ENCODE assay signal across 1 cellular context in genomic region chr10:33509231-33509871, GRCh38.
TF ChIP-seq lines count a peak whose summit lies in the region.

No MANE protein-coding gene starts in this region.

TF ChIP-seq in K562, 482 proteins besides CTCF, POLR2A, EP300 and RAD21 (continued from another document):
- peak; percentile 70 for TF ChIP-seq FOS (IDR thresholded peaks at IDR 0.05; ENCODE audit: extremely low read depth, insufficient read length)
- no peak for TF ChIP-seq TSC22D4 (tag; IDR thresholded peaks at IDR 0.05)
- no peak for TF ChIP-seq MAZ (CRISPR knock-in tag; conservative IDR thresholded peaks at IDR 0.05 in 1 of 2, IDR thresholded peaks at IDR 0.05 in 1 of 2)
- no peak for TF ChIP-seq HDAC6 (IDR thresholded peaks at IDR 0.05; ENCODE audit: low read depth, low read length)
- TF ChIP-seq ZNF134 (CRISPR knock-in tag; conservative IDR thresholded peaks at IDR 0.05), result no peak
- TF ChIP-seq ZNF695 (CRISPR knock-in tag; IDR thresholded peaks at IDR 0.05), result no peak
- TF ChIP-seq ZNF133 (CRISPR knock-in tag; IDR thresholded peaks at IDR 0.05), result no peak
- no peak for TF ChIP-seq NR1H2 (CRISPR knock-in tag; IDR thresholded peaks at IDR 0.05)
- TF ChIP-seq NEUROD1 (IDR thresholded peaks at IDR 0.05; ENCODE audit: borderline replicate concordance, low read depth, low read length, partially characterized antibody), result peak; percentile 55
- no peak for TF ChIP-seq ZNF766 (CRISPR knock-in tag; conservative IDR thresholded peaks at IDR 0.05)
- TF ChIP-seq DPF2 (IDR thresholded peaks at IDR 0.05), result peak; percentile 72
- 0 out of 4 replicates have a peak, but pooled peaks of 1 of the 2 experiments have one; percentile 28 for TF ChIP-seq TEAD1 (CRISPR knock-in tag; IDR thresholded peaks at IDR 0.05)
- TF ChIP-seq, protein P1, sequence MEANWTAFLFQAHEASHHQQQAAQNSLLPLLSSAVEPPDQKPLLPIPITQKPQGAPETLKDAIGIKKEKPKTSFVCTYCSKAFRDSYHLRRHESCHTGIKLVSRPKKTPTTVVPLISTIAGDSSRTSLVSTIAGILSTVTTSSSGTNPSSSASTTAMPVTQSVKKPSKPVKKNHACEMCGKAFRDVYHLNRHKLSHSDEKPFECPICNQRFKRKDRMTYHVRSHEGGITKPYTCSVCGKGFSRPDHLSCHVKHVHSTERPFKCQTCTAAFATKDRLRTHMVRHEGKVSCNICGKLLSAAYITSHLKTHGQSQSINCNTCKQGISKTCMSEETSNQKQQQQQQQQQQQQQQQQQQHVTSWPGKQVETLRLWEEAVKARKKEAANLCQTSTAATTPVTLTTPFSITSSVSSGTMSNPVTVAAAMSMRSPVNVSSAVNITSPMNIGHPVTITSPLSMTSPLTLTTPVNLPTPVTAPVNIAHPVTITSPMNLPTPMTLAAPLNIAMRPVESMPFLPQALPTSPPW (CRISPR knock-in tag; IDR thresholded peaks at IDR 0.05), result peak; percentile 37; the same call in 1 of the 2 replicates
- no peak for TF ChIP-seq HNRNPLL (IDR thresholded peaks at IDR 0.05; ENCODE audit: low read depth, low read length, poor library complexity, severe bottlenecking)
- no peak for TF ChIP-seq FOXK1 (CRISPR knock-in tag; IDR thresholded peaks at IDR 0.05; ENCODE audit: borderline replicate concordance)
- no peak for TF ChIP-seq ZBTB17 (CRISPR knock-in tag; IDR thresholded peaks at IDR 0.05)
- peak; percentile 96 for TF ChIP-seq ATF3 (IDR thresholded peaks at IDR 0.05)
- TF ChIP-seq ATF3 (CRISPR knock-in tag; conservative IDR thresholded peaks at IDR 0.05), result no peak; the same call in 1 of the 2 replicates
- TF ChIP-seq FOXJ2 (tag; IDR thresholded peaks at IDR 0.05), result peak; percentile 97
- TF ChIP-seq FOXA3 (CRISPR knock-in tag; conservative IDR thresholded peaks at IDR 0.05 in 1 of 2, IDR thresholded peaks at IDR 0.05 in 1 of 2), result no peak; a peak in 1 of 4 replicates
- TF ChIP-seq SIX5 (IDR thresholded peaks at IDR 0.05; ENCODE audit: borderline replicate concordance in 1 of 2, insufficient read depth in 1 of 2, low read depth in 1 of 2, low read length in 2 of 2), result no peak
- no peak for TF ChIP-seq MITF (IDR thresholded peaks at IDR 0.05)
- no peak for TF ChIP-seq ZNF511 (CRISPR knock-in tag; IDR thresholded peaks at IDR 0.05)
- TF ChIP-seq ZFPM2 (CRISPR knock-in tag; IDR thresholded peaks at IDR 0.05), result no peak
- TF ChIP-seq CCNT2 (IDR thresholded peaks at IDR 0.05; ENCODE audit: borderline replicate concordance, extremely low read depth, insufficient read length, low read depth, low read length), result peak; percentile 10
- no peak for TF ChIP-seq SREBF2 (CRISPR knock-in tag; IDR thresholded peaks at IDR 0.05)
- TF ChIP-seq TBL1XR1 (IDR thresholded peaks at IDR 0.05; ENCODE audit: low read length in 2 of 2), result no peak
- TF ChIP-seq SETDB1 (IDR thresholded peaks at IDR 0.05; ENCODE audit: low read length), result no peak
- TF ChIP-seq HNRNPUL1 (IDR thresholded peaks at IDR 0.05; ENCODE audit: low read length), result no peak
- TF ChIP-seq TEAD4 (IDR thresholded peaks at IDR 0.05; ENCODE audit: low read length), result peak; percentile 71; the same call in 1 of the 2 replicates
- no peak for TF ChIP-seq TEAD4 (CRISPR knock-in tag; IDR thresholded peaks at IDR 0.05; ENCODE audit: borderline replicate concordance)
- TF ChIP-seq ZNF76 (CRISPR knock-in tag; IDR thresholded peaks at IDR 0.05; ENCODE audit: borderline replicate concordance), result no peak
- TF ChIP-seq, protein P2, sequence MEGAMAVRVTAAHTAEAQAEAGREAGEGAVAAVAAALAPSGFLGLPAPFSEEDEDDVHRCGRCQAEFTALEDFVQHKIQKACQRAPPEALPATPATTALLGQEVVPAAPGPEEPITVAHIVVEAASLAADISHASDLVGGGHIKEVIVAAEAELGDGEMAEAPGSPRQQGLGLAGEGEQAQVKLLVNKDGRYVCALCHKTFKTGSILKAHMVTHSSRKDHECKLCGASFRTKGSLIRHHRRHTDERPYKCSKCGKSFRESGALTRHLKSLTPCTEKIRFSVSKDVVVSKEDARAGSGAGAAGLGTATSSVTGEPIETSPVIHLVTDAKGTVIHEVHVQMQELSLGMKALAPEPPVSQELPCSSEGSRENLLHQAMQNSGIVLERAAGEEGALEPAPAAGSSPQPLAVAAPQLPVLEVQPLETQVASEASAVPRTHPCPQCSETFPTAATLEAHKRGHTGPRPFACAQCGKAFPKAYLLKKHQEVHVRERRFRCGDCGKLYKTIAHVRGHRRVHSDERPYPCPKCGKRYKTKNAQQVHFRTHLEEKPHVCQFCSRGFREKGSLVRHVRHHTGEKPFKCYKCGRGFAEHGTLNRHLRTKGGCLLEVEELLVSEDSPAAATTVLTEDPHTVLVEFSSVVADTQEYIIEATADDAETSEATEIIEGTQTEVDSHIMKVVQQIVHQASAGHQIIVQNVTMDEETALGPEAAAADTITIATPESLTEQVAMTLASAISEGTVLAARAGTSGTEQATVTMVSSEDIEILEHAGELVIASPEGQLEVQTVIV (CRISPR knock-in tag; IDR thresholded peaks at IDR 0.05; ENCODE audit: borderline replicate concordance), result no peak
- no peak for TF ChIP-seq RAD51 (IDR thresholded peaks at IDR 0.05; ENCODE audit: borderline replicate concordance, low read depth)
- no peak for TF ChIP-seq PHTF2 (CRISPR knock-in tag; IDR thresholded peaks at IDR 0.05)
- TF ChIP-seq, protein P3, sequence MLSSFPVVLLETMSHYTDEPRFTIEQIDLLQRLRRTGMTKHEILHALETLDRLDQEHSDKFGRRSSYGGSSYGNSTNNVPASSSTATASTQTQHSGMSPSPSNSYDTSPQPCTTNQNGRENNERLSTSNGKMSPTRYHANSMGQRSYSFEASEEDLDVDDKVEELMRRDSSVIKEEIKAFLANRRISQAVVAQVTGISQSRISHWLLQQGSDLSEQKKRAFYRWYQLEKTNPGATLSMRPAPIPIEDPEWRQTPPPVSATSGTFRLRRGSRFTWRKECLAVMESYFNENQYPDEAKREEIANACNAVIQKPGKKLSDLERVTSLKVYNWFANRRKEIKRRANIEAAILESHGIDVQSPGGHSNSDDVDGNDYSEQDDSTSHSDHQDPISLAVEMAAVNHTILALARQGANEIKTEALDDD (IDR thresholded peaks at IDR 0.05), result peak; percentile 60; the same call in 1 of the 2 replicates
- TF ChIP-seq HBP1 (CRISPR knock-in tag; IDR thresholded peaks at IDR 0.05), result no peak
- peak; percentile 87 for TF ChIP-seq MEIS2 (IDR thresholded peaks at IDR 0.05; ENCODE audit: partially characterized antibody)
- no peak for TF ChIP-seq MTA2 (IDR thresholded peaks at IDR 0.05; ENCODE audit: low read depth)
- peak; percentile 57; the same call in 1 of the 2 replicates for TF ChIP-seq MXI1 (IDR thresholded peaks at IDR 0.05; ENCODE audit: low read depth, low read length)
- TF ChIP-seq, protein P4, sequence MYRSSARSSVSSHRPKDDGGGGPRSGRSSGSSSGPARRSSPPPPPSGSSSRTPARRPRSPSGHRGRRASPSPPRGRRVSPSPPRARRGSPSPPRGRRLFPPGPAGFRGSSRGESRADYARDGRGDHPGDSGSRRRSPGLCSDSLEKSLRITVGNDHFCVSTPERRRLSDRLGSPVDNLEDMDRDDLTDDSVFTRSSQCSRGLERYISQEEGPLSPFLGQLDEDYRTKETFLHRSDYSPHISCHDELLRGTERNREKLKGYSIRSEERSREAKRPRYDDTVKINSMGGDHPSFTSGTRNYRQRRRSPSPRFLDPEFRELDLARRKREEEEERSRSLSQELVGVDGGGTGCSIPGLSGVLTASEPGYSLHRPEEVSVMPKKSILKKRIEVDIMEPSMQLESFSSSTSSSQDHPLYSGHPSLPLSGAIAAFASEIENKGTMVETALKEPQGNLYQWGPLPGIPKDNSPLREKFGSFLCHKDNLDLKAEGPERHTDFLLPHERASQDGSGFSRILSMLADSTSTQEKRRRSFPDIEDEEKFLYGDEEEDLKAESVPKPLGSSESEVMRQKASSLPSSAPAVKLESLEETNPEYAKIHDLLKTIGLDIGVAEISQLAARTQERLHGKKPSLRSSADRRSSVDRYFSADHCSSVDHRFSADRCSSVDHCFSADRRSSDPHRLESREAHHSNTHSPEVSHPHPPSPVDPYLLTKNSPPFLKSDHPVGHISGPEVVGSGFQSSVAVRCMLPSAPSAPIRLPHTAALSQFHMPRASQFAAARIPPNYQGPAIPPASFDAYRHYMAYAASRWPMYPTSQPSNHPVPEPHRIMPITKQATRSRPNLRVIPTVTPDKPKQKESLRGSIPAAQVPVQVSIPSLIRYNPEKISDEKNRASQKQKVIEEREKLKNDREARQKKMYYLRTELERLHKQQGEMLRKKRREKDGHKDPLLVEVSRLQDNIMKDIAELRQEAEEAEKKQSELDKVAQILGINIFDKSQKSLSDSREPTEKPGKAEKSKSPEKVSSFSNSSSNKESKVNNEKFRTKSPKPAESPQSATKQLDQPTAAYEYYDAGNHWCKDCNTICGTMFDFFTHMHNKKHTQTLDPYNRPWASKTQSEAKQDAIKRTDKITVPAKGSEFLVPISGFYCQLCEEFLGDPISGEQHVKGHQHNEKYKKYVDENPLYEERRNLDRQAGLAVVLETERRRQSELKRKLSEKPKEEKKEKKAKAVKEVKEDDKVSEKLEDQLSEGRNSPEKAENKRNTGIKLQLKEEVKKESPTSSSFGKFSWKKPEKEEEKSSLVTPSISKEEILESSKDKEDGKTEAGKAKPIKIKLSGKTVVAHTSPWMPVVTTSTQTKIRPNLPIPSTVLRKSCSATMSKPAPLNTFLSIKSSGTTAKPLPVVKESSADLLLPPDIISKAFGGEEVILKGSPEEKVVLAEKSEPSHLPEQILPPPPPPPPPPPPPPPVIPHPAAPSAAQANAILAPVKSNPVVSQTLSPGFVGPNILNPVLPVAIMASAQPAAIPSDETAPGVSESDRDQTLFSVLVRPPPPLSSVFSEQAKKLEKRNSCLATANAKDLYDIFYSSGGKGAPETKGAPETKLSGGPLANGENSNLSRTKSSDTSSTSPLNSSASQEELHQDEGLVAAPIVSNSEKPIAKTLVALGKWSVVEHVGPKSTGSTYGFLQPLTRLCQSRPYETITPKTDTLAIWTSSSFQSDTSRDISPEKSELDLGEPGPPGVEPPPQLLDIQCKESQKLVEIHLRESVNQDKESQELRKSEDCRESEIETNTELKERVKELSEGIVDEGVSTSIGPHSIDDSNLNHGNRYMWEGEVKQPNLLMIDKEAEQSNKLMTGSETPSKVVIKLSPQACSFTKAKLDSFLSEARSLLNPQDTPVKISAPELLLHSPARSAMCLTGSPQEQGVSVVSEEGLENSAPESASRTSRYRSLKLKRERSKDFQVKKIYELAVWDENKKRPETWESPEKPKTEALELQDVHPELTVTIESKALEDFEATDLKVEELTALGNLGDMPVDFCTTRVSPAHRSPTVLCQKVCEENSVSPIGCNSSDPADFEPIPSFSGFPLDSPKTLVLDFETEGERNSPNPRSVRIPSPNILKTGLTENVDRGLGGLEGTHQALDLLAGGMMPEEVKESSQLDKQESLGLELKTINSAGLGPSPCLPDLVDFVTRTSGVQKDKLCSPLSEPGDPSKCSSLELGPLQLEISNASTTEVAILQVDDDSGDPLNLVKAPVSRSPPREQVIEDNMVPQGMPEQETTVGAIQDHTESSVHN (IDR thresholded peaks at IDR 0.05; ENCODE audit: borderline replicate concordance in 1 of 2, low read depth in 1 of 2), result 0 out of 4 replicates have a peak, but pooled peaks of 1 of the 2 experiments have one; percentile 37
- peak in 1 of 2 experiments; percentile 40; a peak in 1 of 4 replicates for TF ChIP-seq CSDE1 (IDR thresholded peaks at IDR 0.05)
- TF ChIP-seq FOSL1 (tag; conservative IDR thresholded peaks at IDR 0.05), result peak; percentile 93
- TF ChIP-seq PREB (CRISPR knock-in tag; IDR thresholded peaks at IDR 0.05), result no peak
- no peak for TF ChIP-seq ZNF778 (CRISPR knock-in tag; IDR thresholded peaks at IDR 0.05)
